14 cellular contexts compared by ENCODE assay signal in the genomic region with DNA sequence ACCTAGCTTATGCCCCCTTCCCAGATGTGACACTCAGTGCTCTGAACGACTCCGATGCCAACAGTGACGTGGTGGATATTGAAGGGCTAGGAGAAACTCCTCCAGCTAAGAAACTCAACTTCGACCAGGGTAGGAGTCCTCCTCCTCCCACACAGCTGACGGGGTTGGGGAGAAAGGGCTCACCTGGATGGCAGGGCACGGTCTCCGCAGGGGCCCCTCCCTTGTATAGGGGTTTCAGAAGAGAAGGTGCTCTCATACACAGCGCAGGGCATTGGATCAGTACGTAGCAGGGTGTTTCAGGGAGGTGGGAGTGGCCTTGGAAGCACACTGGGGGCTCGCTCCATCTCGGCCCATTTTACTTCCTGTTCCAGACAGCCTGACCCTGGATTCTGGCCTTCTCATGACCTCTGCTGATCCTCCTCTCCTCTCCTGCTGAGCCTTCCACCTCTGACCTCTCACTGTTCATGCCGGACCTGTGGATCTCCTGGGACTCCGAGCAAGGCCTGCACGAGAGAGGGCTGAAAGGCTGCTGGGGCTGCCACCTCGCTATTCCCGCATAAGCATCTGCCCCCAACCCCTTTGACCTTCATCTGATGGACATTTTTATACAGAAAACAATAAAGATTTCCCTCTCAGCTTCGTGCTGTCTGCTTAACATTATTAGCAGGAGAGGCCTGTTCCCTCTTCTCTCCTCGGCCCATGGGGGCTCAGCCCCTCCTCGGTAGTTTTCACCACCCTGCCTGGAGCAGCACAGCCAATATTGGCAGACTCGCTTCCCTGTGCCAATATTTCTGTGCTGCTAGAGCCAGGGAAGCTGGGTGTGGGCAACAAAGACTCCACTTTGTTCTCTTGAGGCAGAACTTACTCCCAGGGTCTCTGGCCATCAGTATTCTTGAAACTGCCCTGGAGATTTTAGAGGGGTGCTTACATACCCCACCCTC. TPM values are rescaled to one million over a fixed set of nuclear protein-coding genes. Genes with fewer than 3 reads are reported as not detected.
A peak's percentile ranks its signal among the peaks of the same experiment; 100 is the strongest.
DNase-seq lines count a peak whose midpoint lies in the region; ATAC-seq and TF ChIP-seq lines count a peak whose summit lies in the region.
"Had no signal": no experiment of that assay in that cellular context is flagged by ENCODE, and none has a peak within 500 bp of the region (broad histone marks: within the 10 kb centered on the region; RNA-seq: fewer than 3 reads in every experiment).

No MANE protein-coding gene starts in this region.

- peaks cover 60% of the 10 kb centered on the region for H3K4me1 Mint-ChIP-seq in stimulated activated naive CD8-positive, alpha-beta T cell treated with anti-CD3 and anti-CD28 coated beads, Interleukin-15, Interleukin-2, amounts not matched to agents 100 ng/mL and 50 ng/mL, for 24 hours (ENCODE audit: low read depth)

- DNase-seq in stimulated activated naive CD8-positive, alpha-beta T cell treated with anti-CD3 and anti-CD28 coated beads, Interleukin-15, Interleukin-2, amounts not matched to agents 100 U/mL and 50 U/mL, for 24 hours: no peak
- DNase-seq in colonic mucosa (no peak), osteoblast (ENCODE audit: insufficient read length, low spot score, missing footprints) (peak; percentile 56), vagina (ENCODE audit: extremely low spot score in 2 of 2) (no peak), ureter (ENCODE audit: low spot score) (no peak), sciatic nerve (ENCODE audit: low spot score) (no peak)
- DNase-seq in stimulated activated naive CD4-positive, alpha-beta T cell (lab: John Stamatoyannopoulos, UW): no peak
- DNase-seq: COR-L47, Karpas-422, NCI-H2171 treated with DMSO at 0.1 percent for 48 hours, SIG-M5 had no signal

- no peak overlapping the region for H3K4me3 ChIP-seq in colonic mucosa
- no peak overlapping the region for H3K4me3 ChIP-seq in osteoblast (ENCODE audit: insufficient read depth, low read length)
- H3K4me3 ChIP-seq in vagina: no peak overlapping the region

- H3K36me3 ChIP-seq in colonic mucosa (no peaks in the 10 kb centered on the region), osteoblast (ENCODE audit: insufficient read depth, low read length) (peaks cover 11% of the 10 kb centered on the region), vagina (no peaks in the 10 kb centered on the region)

- H3K27ac Mint-ChIP-seq in stimulated activated naive CD8-positive, alpha-beta T cell treated with anti-CD3 and anti-CD28 coated beads, Interleukin-15, Interleukin-2, amounts not matched to agents 100 ng/mL and 50 ng/mL, for 24 hours: peak overlapping the region; percentile 6

- TF ChIP-seq CTCF in colonic mucosa (IDR thresholded peaks at IDR 0.05): no peak
- no peak for TF ChIP-seq CTCF in osteoblast (IDR thresholded peaks at IDR 0.05; ENCODE audit: extremely low read depth, low read depth, low read length)
- no peak for TF ChIP-seq CTCF in vagina (IDR thresholded peaks at IDR 0.05)

- H4K20me1 ChIP-seq in osteoblast (ENCODE audit: insufficient read depth, low read length): no peaks in the 10 kb centered on the region

- H3K9me3 Mint-ChIP-seq in stimulated activated naive CD8-positive, alpha-beta T cell treated with anti-CD3 and anti-CD28 coated beads, Interleukin-15, Interleukin-2, amounts not matched to agents 100 ng/mL and 50 ng/mL, for 24 hours: no peaks in the 10 kb centered on the region

- ATAC-seq in stimulated activated naive CD8-positive, alpha-beta T cell treated with anti-CD3 and anti-CD28 coated beads, Interleukin-15, Interleukin-2, amounts not matched to agents 100 U/mL and 50 U/mL, for 24 hours: no peak
- no peak for ATAC-seq in sciatic nerve

- H3K27ac ChIP-seq in colonic mucosa: peak overlapping the region; percentile 57
- H3K27ac ChIP-seq in osteoblast (ENCODE audit: low read depth, low read length): peak overlapping the region; percentile 79
- H3K27ac ChIP-seq in vagina: peak overlapping the region; percentile 86

- no peak overlapping the region for H2AFZ ChIP-seq in osteoblast (ENCODE audit: low read length)

- H3K27me3 ChIP-seq in colonic mucosa (no peaks in the 10 kb centered on the region), osteoblast (ENCODE audit: insufficient read depth, low read length) (no peaks in the 10 kb centered on the region), vagina (no peaks in the 10 kb centered on the region)

- H3K4me1 ChIP-seq in colonic mucosa: no peaks in the 10 kb centered on the region
- H3K4me1 ChIP-seq in osteoblast (ENCODE audit: insufficient read depth, low read length): peaks cover 57% of the 10 kb centered on the region
- H3K4me1 ChIP-seq in vagina: peaks cover 63% of the 10 kb centered on the region

- peaks cover 25% of the 10 kb centered on the region for H3K36me3 Mint-ChIP-seq in stimulated activated naive CD8-positive, alpha-beta T cell treated with anti-CD3 and anti-CD28 coated beads, Interleukin-15, Interleukin-2, amounts not matched to agents 100 ng/mL and 50 ng/mL, for 24 hours (ENCODE audit: low read depth)

- intact Hi-C loops in colonic mucosa (cut with DNase I) (no loop called here), vagina (cut with DNase I) (no loop called here), sciatic nerve (cut with DNase I) (loop anchor here (10.0 kb wide), 1 partner anchor 838 kb away; a partner anchor contains a TSS)

- peaks cover 33% of the 10 kb centered on the region for H3K79me2 ChIP-seq in osteoblast (ENCODE audit: insufficient read depth, low read length)

- no peaks in the 10 kb centered on the region for H3K9me3 ChIP-seq in colonic mucosa
- no peaks in the 10 kb centered on the region for H3K9me3 ChIP-seq in osteoblast (ENCODE audit: low read depth, low read length)
- no peaks in the 10 kb centered on the region for H3K9me3 ChIP-seq in vagina

- H3K27me3 Mint-ChIP-seq in stimulated activated naive CD8-positive, alpha-beta T cell treated with anti-CD3 and anti-CD28 coated beads, Interleukin-15, Interleukin-2, amounts not matched to agents 100 ng/mL and 50 ng/mL, for 24 hours: no peaks in the 10 kb centered on the region

- H3K4me3 Mint-ChIP-seq in stimulated activated naive CD8-positive, alpha-beta T cell treated with anti-CD3 and anti-CD28 coated beads, Interleukin-15, Interleukin-2, amounts not matched to agents 100 ng/mL and 50 ng/mL, for 24 hours: peak overlapping the region; percentile 24

- H3K4me2 ChIP-seq in osteoblast (ENCODE audit: insufficient read depth, low read length): no peak overlapping the region

- TF ChIP-seq POLR2A in vagina (IDR thresholded peaks at IDR 0.05): no peak

- peak overlapping the region; percentile 21 to 37 for H3K9ac ChIP-seq in colonic mucosa (ENCODE audit: low read depth in 2 of 2, low read length in 2 of 2)

RNA-seq across cellular contexts. Expression of a gene that starts 4.7 kb away (rescaled TPM):
- total RNA-seq in colonic mucosa: 100 to 1,000 TPM; 190 to 204 TPM
- total RNA-seq in osteoblast: 37.3 and 38.9 TPM in 2 replicates
- total RNA-seq in vagina: 155 TPM
- total RNA-seq in ureter: 151 TPM
- total RNA-seq in sciatic nerve: 152 TPM

RNA-seq across cellular contexts. Expression of a gene that starts 5.7 kb away (rescaled TPM):
- total RNA-seq in colonic mucosa (1 to 10 TPM in 1 of 2 donors, under 1 TPM in 1; 0.89 to 7.3 TPM), osteoblast (not detected in 2 replicates), vagina (10.1 TPM), ureter (21.6 TPM), sciatic nerve (24.5 TPM)

RNA-seq across cellular contexts. Expression of a gene that starts 18.7 kb away (rescaled TPM):
- total RNA-seq in colonic mucosa (10 to 100 TPM; 11.0 to 13.9 TPM), osteoblast (1.2 and 1.4 TPM in 2 replicates), vagina (2.0 TPM), ureter (6.7 TPM), sciatic nerve (1.8 TPM)

RNA-seq across cellular contexts. Expression of a gene that starts 21.3 kb away (rescaled TPM):
- 1 to 10 TPM in 1 of 2 donors, not detected in 1; 2.0 TPM for total RNA-seq in colonic mucosa
- not detected in 2 replicates for total RNA-seq in osteoblast
- 16.0 TPM for total RNA-seq in vagina
- 1.9 TPM for total RNA-seq in ureter
- total RNA-seq in sciatic nerve: not detected
- total RNA-seq: mucosa of gallbladder had no signal

RNA-seq across cellular contexts. Expression of a gene that starts 26.7 kb away (rescaled TPM):
- under 1 TPM; 0.22 to 0.40 TPM for total RNA-seq in colonic mucosa
- total RNA-seq in osteoblast: 0.29 and 0.36 TPM in 2 replicates
- not detected for total RNA-seq in vagina
- 2.8 TPM for total RNA-seq in ureter
- total RNA-seq in sciatic nerve: 0.89 TPM
- total RNA-seq: cerebellum had no signal
